In genomic region chr9:136344544-136345280, GRCh38 we compare ENCODE assay signal across 24 cellular contexts. TPM values are rescaled to one million over a fixed set of nuclear protein-coding genes. Genes with fewer than 3 reads are reported as not detected.
DNase-seq lines count a peak whose midpoint lies in the region; ATAC-seq and TF ChIP-seq lines count a peak whose summit lies in the region.
"Had no signal": no experiment of that assay in that cellular context is flagged by ENCODE, and none has a peak within 500 bp of the region (broad histone marks: within the 10 kb centered on the region; RNA-seq: fewer than 3 reads in every experiment).

No MANE protein-coding gene starts in this region.

- H3K14ac ChIP-seq in neuronal stem cell (ENCODE audit: low read length) = peak overlapping the region; percentile 27

- H2BK12ac ChIP-seq in neuronal stem cell (ENCODE audit: low read length) = peak overlapping the region; percentile 22

- H3K9me3 ChIP-seq in right cardiac atrium (ENCODE audit: control insufficient read depth, low read length) (no peaks in the 10 kb centered on the region), neuronal stem cell (replicated peaks in 1 of 2; ENCODE audit: control insufficient read depth in 2 of 2, insufficient read depth in 1 of 2, low read depth in 1 of 2, low read length in 2 of 2) (no peaks in the 10 kb centered on the region)
- H3K9me3 ChIP-seq: colonic mucosa, ovary had no signal

- peak overlapping the region; percentile 66 for H3K4ac ChIP-seq in neuronal stem cell (ENCODE audit: low read length)

- peak overlapping the region; percentile 67 for H2BK15ac ChIP-seq in neuronal stem cell (ENCODE audit: low read length)

- peak overlapping the region; percentile 98 for H2BK5ac ChIP-seq in neuronal stem cell (ENCODE audit: low read length)

- H3K18ac ChIP-seq in neuronal stem cell (ENCODE audit: low read length) = peak overlapping the region; percentile 95

- H3K9ac ChIP-seq in neuronal stem cell (ENCODE audit: low read depth, low read length, poor library complexity) = no peak overlapping the region

- DNase-seq in right cardiac atrium = no peak
- DNase-seq in left ventricle myocardium superior = no peak
- DNase-seq in neuronal stem cell (ENCODE audit: low spot score) = no peak
- DNase-seq in SK-N-DZ (ENCODE audit: low spot score) = no peak
- no peak for DNase-seq in GM20000 (ENCODE audit: low spot score)
- DNase-seq: ACHN; activated naive CD4-positive, alpha-beta T cell; activated T-cell treated with anti-CD3 and anti-CD28 coated beads for 4 hours; CD4-positive, CD25-positive, alpha-beta regulatory T cell; colonic mucosa; DMS79; NCI-H2029 treated with DMSO at 0.1 percent for 48 hours; NCI-H446; ovary; stimulated activated CD4-positive, alpha-beta T cell treated with anti-CD3 and anti-CD28 coated beads, Interleukin-2, amount 100 ng/mL, for 48 hours had no signal

- TF ChIP-seq CTCF in GM20000 (IDR thresholded peaks at IDR 0.05; ENCODE audit: extremely low read depth, missing control alignments) = no peak

- no peak overlapping the region for H3K4me2 ChIP-seq in neuronal stem cell (ENCODE audit: insufficient read depth, low read length, poor library complexity, severe bottlenecking)

- H3K36me3 ChIP-seq in neuronal stem cell (replicated peaks in 1 of 2; ENCODE audit: control insufficient read depth in 2 of 2, insufficient read depth in 2 of 2, low read length in 2 of 2) = peaks cover 20 to 37% of the 10 kb centered on the region in 2 donors
- H3K36me3 ChIP-seq: colonic mucosa, ovary had no signal

- no peaks in the 10 kb centered on the region for H3K9me3 Mint-ChIP-seq in dendritic cell treated with granulocyte-macrophage colony-stimulating factor and Interleukin-4, amounts not matched to agents 40 ng/mL and 50 ng/mL, for 4 days
- H3K9me3 Mint-ChIP-seq: CD4-positive, CD25-positive, alpha-beta regulatory T cell; IgD-negative memory B cell had no signal

- H3K27me3 Mint-ChIP-seq in dendritic cell treated with granulocyte-macrophage colony-stimulating factor and Interleukin-4, amounts not matched to agents 40 ng/mL and 50 ng/mL, for 4 days = peaks cover 2% of the 10 kb centered on the region
- H3K27me3 Mint-ChIP-seq: CD4-positive, CD25-positive, alpha-beta regulatory T cell; IgD-negative memory B cell had no signal

- H3K27ac ChIP-seq in right cardiac atrium (ENCODE audit: low read length) (peak overlapping the region; percentile 18), neuronal stem cell (replicated peaks; ENCODE audit: low read length) (no peak overlapping the region)
- H3K27ac ChIP-seq: epithelial cell of prostate, ovary had no signal

- H3K4me1 Mint-ChIP-seq in dendritic cell treated with granulocyte-macrophage colony-stimulating factor and Interleukin-4, amounts not matched to agents 40 ng/mL and 50 ng/mL, for 4 days (ENCODE audit: low read depth) = peaks cover 13% of the 10 kb centered on the region
- H3K4me1 Mint-ChIP-seq: IgD-negative memory B cell had no signal

- H3K4me3 Mint-ChIP-seq in dendritic cell treated with granulocyte-macrophage colony-stimulating factor and Interleukin-4, amounts not matched to agents 40 ng/mL and 50 ng/mL, for 4 days = no peak overlapping the region
- H3K4me3 Mint-ChIP-seq: CD4-positive, CD25-positive, alpha-beta regulatory T cell; IgD-negative memory B cell had no signal

- H4K8ac ChIP-seq in neuronal stem cell (ENCODE audit: low read depth, low read length) = no peak overlapping the region

- no peak overlapping the region for H3K4me3 ChIP-seq in right cardiac atrium (ENCODE audit: low read length)
- no peak overlapping the region for H3K4me3 ChIP-seq in neuronal stem cell (ENCODE audit: low read length in 2 of 2)
- H3K4me3 ChIP-seq: colonic mucosa, ovary had no signal

- peak overlapping the region; percentile 50 for H3K27ac Mint-ChIP-seq in dendritic cell treated with granulocyte-macrophage colony-stimulating factor and Interleukin-4, amounts not matched to agents 40 ng/mL and 50 ng/mL, for 4 days
- H3K27ac Mint-ChIP-seq: CD4-positive, CD25-positive, alpha-beta regulatory T cell; IgD-negative memory B cell had no signal

- H3K4me1 ChIP-seq in right cardiac atrium (ENCODE audit: control insufficient read depth, insufficient read depth, low read length) = peaks cover 2% of the 10 kb centered on the region
- peaks cover 16 to 25% of the 10 kb centered on the region in 2 donors for H3K4me1 ChIP-seq in neuronal stem cell (ENCODE audit: control insufficient read depth in 2 of 2, insufficient read depth in 1 of 2, low read depth in 1 of 2, low read length in 2 of 2)
- H3K4me1 ChIP-seq: colonic mucosa had no signal

- no peak overlapping the region for H4K91ac ChIP-seq in neuronal stem cell (ENCODE audit: low read depth, low read length, poor library complexity)

- ATAC-seq in right cardiac atrium (no peak), left ventricle myocardium superior (no peak), GM21619 (IDR thresholded peaks at IDR 0.05; ENCODE audit: unreplicated experiment) (no peak), HG03354 (IDR thresholded peaks at IDR 0.05; ENCODE audit: poor library complexity, severe bottlenecking, unreplicated experiment) (no peak)

- peak overlapping the region; percentile 17 for H3K23ac ChIP-seq in neuronal stem cell (ENCODE audit: low read depth, low read length, poor library complexity)

- H2AK5ac ChIP-seq in neuronal stem cell (ENCODE audit: low read depth, low read length) = peak overlapping the region; percentile 98

- peaks cover 12% of the 10 kb centered on the region for H3K79me1 ChIP-seq in neuronal stem cell (ENCODE audit: low read depth, low read length)

- no peaks in the 10 kb centered on the region for H3K36me3 Mint-ChIP-seq in dendritic cell treated with granulocyte-macrophage colony-stimulating factor and Interleukin-4, amounts not matched to agents 40 ng/mL and 50 ng/mL, for 4 days (ENCODE audit: low read depth)
- H3K36me3 Mint-ChIP-seq: CD4-positive, CD25-positive, alpha-beta regulatory T cell; IgD-negative memory B cell had no signal

- no peaks in the 10 kb centered on the region for H3K27me3 ChIP-seq in right cardiac atrium (ENCODE audit: control insufficient read depth, insufficient read depth)
- H3K27me3 ChIP-seq in neuronal stem cell (ENCODE audit: control insufficient read depth in 3 of 3, insufficient read depth in 3 of 3, low read depth in 1 of 3, low read length in 3 of 3) = no peaks in the 10 kb centered on the region
- H3K27me3 ChIP-seq: colonic mucosa, ovary had no signal

- H2AFZ ChIP-seq in neuronal stem cell (ENCODE audit: low read length) = no peak overlapping the region

- H2BK120ac ChIP-seq in neuronal stem cell (ENCODE audit: low read depth, low read length) = no peak overlapping the region

- intact Hi-C loops in right cardiac atrium (cut with DNase I) (no loop called here), left ventricle myocardium superior (cut with micrococcal nuclease) (no loop called here)
- intact Hi-C loops in dendritic cell treated with granulocyte-macrophage colony-stimulating factor and Interleukin-4, amounts not matched to agents 40 ng/mL and 50 ng/mL, for 4 days (cut with micrococcal nuclease) = loop anchor here (10.0 kb wide), 1 partner anchor 290 kb away; no protein-coding TSS in a partner anchor

- 59% methylated on average over 21 of the region's 21 CpGs for WGBS in right cardiac atrium
- no CpG with 5 or more reads among the region's 21 CpGs for WGBS in neuronal stem cell (ENCODE audit: extremely low coverage in 2 of 2, insufficient read length in 2 of 2, insufficient replicate concordance in 1 of 2), 2 donors

RNA-seq across cellular contexts. Expression of gene GPSM1, which starts 17.4 kb away (rescaled TPM):
- total RNA-seq in right cardiac atrium = 10 to 100 TPM; 46.3 to 90.6 (median 71.6) TPM
- polyA plus RNA-seq in right cardiac atrium = 73.3 TPM
- 61.7 TPM for total RNA-seq in left ventricle myocardium superior
- 37.4 TPM for polyA plus RNA-seq in neuronal stem cell (2013, experiment 1 of 2)
- 37.2 TPM for polyA plus RNA-seq in neuronal stem cell (2013, experiment 2 of 2)
- 32.3 and 50.0 TPM in 2 replicates for polyA plus RNA-seq in SK-N-DZ (2014; cell fraction: cytosol; rRNA removed)
- polyA plus RNA-seq in SK-N-DZ (2014; cell fraction: nucleus; rRNA removed) = 93.4 and 93.5 TPM in 2 replicates
- polyA plus RNA-seq: IgD-negative memory B cell had no signal

RNA-seq across cellular contexts. Expression of gene DNLZ, which starts 18.8 kb away (rescaled TPM):
- total RNA-seq in right cardiac atrium (10 to 100 TPM; 15.2 to 24.9 (median 22.2) TPM), left ventricle myocardium superior (40.2 TPM)
- polyA plus RNA-seq in right cardiac atrium = 17.1 TPM
- 6.7 TPM for polyA plus RNA-seq in neuronal stem cell (2013, experiment 1 of 2)
- polyA plus RNA-seq in neuronal stem cell (2013, experiment 2 of 2) = 6.9 TPM
- 39.9 and 53.5 TPM in 2 replicates for polyA plus RNA-seq in SK-N-DZ (2014; cell fraction: cytosol; rRNA removed)
- polyA plus RNA-seq in SK-N-DZ (2014; cell fraction: nucleus; rRNA removed) = 53.5 and 73.3 TPM in 2 replicates

RNA-seq across cellular contexts. Expression of gene CARD9, which starts 28.8 kb away (rescaled TPM):
- total RNA-seq in right cardiac atrium (1 to 10 TPM in 2 of 4 donors, under 1 TPM in 2; 0.76 to 2.1 (median 1.0) TPM), left ventricle myocardium superior (0.79 TPM)
- 0.68 TPM for polyA plus RNA-seq in right cardiac atrium
- 0.14 TPM for polyA plus RNA-seq in neuronal stem cell (2013, experiment 1 of 2)
- 0.17 TPM for polyA plus RNA-seq in neuronal stem cell (2013, experiment 2 of 2)
- 23.8 and 38.6 TPM in 2 replicates for polyA plus RNA-seq in SK-N-DZ (2014; cell fraction: cytosol; rRNA removed)
- 257 and 268 TPM in 2 replicates for polyA plus RNA-seq in SK-N-DZ (2014; cell fraction: nucleus; rRNA removed)

RNA-seq across cellular contexts. Expression of gene CCDC187, which starts 40.8 kb away (rescaled TPM):
- total RNA-seq in right cardiac atrium (not detected), left ventricle myocardium superior (not detected)
- not detected for polyA plus RNA-seq in right cardiac atrium
- 0.08 TPM for polyA plus RNA-seq in neuronal stem cell (2013, experiment 1 of 2)
- 0.08 TPM for polyA plus RNA-seq in neuronal stem cell (2013, experiment 2 of 2)
- 0.06 TPM in 1 of 2 replicates, not detected in the other for polyA plus RNA-seq in SK-N-DZ (2014; cell fraction: cytosol; rRNA removed)
- polyA plus RNA-seq in SK-N-DZ (2014; cell fraction: nucleus; rRNA removed) = 0.09 and 0.35 TPM in 2 replicates
- total RNA-seq: aorta; CD4-positive, CD25-positive, alpha-beta regulatory T cell; myocyte; T-helper 1 cell treated with Interleukin-12 subunit alpha and Interleukin-12 subunit beta and Interleukin-4 antibody, amounts not matched to agents 30 ng/mL and 1 ng/mL, for 36 hours had no signal
- polyA plus RNA-seq: aorta; CD4-positive, CD25-positive, alpha-beta regulatory T cell; liver had no signal

RNA-seq across cellular contexts. Expression of gene SNAPC4, which starts 55.3 kb away (rescaled TPM):
- 1 to 10 TPM; 3.2 to 4.4 (median 3.9) TPM for total RNA-seq in right cardiac atrium
- 3.7 TPM for polyA plus RNA-seq in right cardiac atrium
- total RNA-seq in left ventricle myocardium superior = 4.4 TPM
- polyA plus RNA-seq in neuronal stem cell (2013, experiment 1 of 2) = 7.2 TPM
- 7.1 TPM for polyA plus RNA-seq in neuronal stem cell (2013, experiment 2 of 2)
- 9.6 and 12.5 TPM in 2 replicates for polyA plus RNA-seq in SK-N-DZ (2014; cell fraction: cytosol; rRNA removed)
- polyA plus RNA-seq in SK-N-DZ (2014; cell fraction: nucleus; rRNA removed) = 47.5 and 49.7 TPM in 2 replicates
